9 cellular contexts compared by ENCODE assay signal in genomic region chr3:94249491-94250079, GRCh38.
A peak's percentile ranks its signal among the peaks of the same experiment; 100 is the strongest.
DNase-seq lines count a peak whose midpoint lies in the region; ATAC-seq, FAIRE-seq and TF ChIP-seq lines count a peak whose summit lies in the region.
"Had no signal": no experiment of that assay in that cellular context is flagged by ENCODE, and none has a peak within 500 bp of the region (broad histone marks: within the 10 kb centered on the region; RNA-seq: fewer than 3 reads in every experiment).

No MANE protein-coding gene starts in this region.

- H4K20me1 ChIP-seq in PC-3 (ENCODE audit: low read length): no peaks in the 10 kb centered on the region

- H3K36me3 ChIP-seq in PC-3 (ENCODE audit: low read depth, low read length) (no peaks in the 10 kb centered on the region), pancreas (no peaks in the 10 kb centered on the region)

- no peak overlapping the region for H3K4me3 ChIP-seq in HL-60 (replicated peaks; ENCODE audit: insufficient read depth, low read length)
- H3K4me3 ChIP-seq in PC-3 (ENCODE audit: low read length): no peak overlapping the region
- H3K4me3 ChIP-seq in pancreas: no peak overlapping the region

- H3K36me3 Mint-ChIP-seq in activated T-cell treated with anti-CD3 and anti-CD28 coated beads, Interleukin-2, amount 50 U/mL, for 72 hours (ENCODE audit: insufficient read depth in 2 of 2): no peaks in the 10 kb centered on the region
- no peaks in the 10 kb centered on the region for H3K36me3 Mint-ChIP-seq in type B pancreatic cell

- H3K27ac ChIP-seq in HL-60 (replicated peaks) (no peak overlapping the region), PC-3 (ENCODE audit: low read length) (no peak overlapping the region), foreskin keratinocyte (no peak overlapping the region), pancreas (no peak overlapping the region)

- peak; percentile 59 for TF ChIP-seq CTCF in HL-60 (IDR thresholded peaks at IDR 0.05; ENCODE audit: insufficient read depth, low read length)
- TF ChIP-seq CTCF in PC-3 (conservative IDR thresholded peaks at IDR 0.05; ENCODE audit: low read depth, low read length): peak; percentile 95
- peak; percentile 84 for TF ChIP-seq CTCF in foreskin keratinocyte (conservative IDR thresholded peaks at IDR 0.05)
- peak; percentile 47 to 77 (median 69) for TF ChIP-seq CTCF in pancreas (IDR thresholded peaks at IDR 0.05)
- TF ChIP-seq CTCF in type B pancreatic cell (conservative IDR thresholded peaks at IDR 0.05): peak; percentile 85

- POLR2A ChIA-PET in PC-3 (lab: Charles Lee; ENCODE audit: unreplicated experiment): no interaction called here

- peak; percentile 85 for ATAC-seq in GM19438 (IDR thresholded peaks at IDR 0.05; ENCODE audit: low read depth, unreplicated experiment)
- ATAC-seq in PC-3: peak; percentile 74
- no peak for ATAC-seq in activated T-cell treated with anti-CD3 and anti-CD28 coated beads, Interleukin-2, amount 50 U/mL, for 72 hours (replicated peaks in 1 of 2)
- peak; percentile 85 for ATAC-seq in foreskin keratinocyte
- ATAC-seq in pancreas: peak in 3 of 4 donors; percentile 81 to 91 (median 89)

- no peaks in the 10 kb centered on the region for H3K4me1 Mint-ChIP-seq in activated T-cell treated with anti-CD3 and anti-CD28 coated beads, Interleukin-2, amount 50 U/mL, for 72 hours (ENCODE audit: low read depth)
- peaks cover 5% of the 10 kb centered on the region for H3K4me1 Mint-ChIP-seq in type B pancreatic cell (ENCODE audit: unreplicated experiment)

- CTCF ChIA-PET in PC-3 (lab: Charles Lee): interaction anchor here (0.6 to 1.5 kb wide), 9 partner anchors 16 to 1688 kb away, joined by 3 to 7 read pairs (median 3); no protein-coding TSS in a partner anchor

- DNase-seq in D341Med (ENCODE audit: low spot score) (peak; percentile 78), HL-60 (ENCODE audit: low read depth in 1 of 2, low spot score in 1 of 2) (peak; percentile 7 to 54), PC-3 (peak; percentile 81), foreskin keratinocyte (peak in 1 of 2 donors; percentile 43), pancreas (peak; percentile 27 to 84 (median 60)), type B pancreatic cell (ENCODE audit: extremely low spot score, unreplicated experiment) (no peak)
- DNase-seq in activated T-cell treated with anti-CD3 and anti-CD28 coated beads, Interleukin-2, amount 50 U/mL, for 72 hours: peak; percentile 60 to 73

- no peak overlapping the region for H3K9ac ChIP-seq in PC-3 (ENCODE audit: low read length)

- no peaks in the 10 kb centered on the region for H3K27me3 Mint-ChIP-seq in activated T-cell treated with anti-CD3 and anti-CD28 coated beads, Interleukin-2, amount 50 U/mL, for 72 hours (ENCODE audit: low read depth)
- H3K27me3 Mint-ChIP-seq in type B pancreatic cell: peaks cover 11% of the 10 kb centered on the region
- H3K27me3 Mint-ChIP-seq: dendritic cell treated with granulocyte-macrophage colony-stimulating factor and Interleukin-4, amounts not matched to agents 40 ng/mL and 50 ng/mL, for 4 days had no signal

- no peaks in the 10 kb centered on the region for H3K9me3 Mint-ChIP-seq in activated T-cell treated with anti-CD3 and anti-CD28 coated beads, Interleukin-2, amount 50 U/mL, for 72 hours
- H3K9me3 Mint-ChIP-seq in type B pancreatic cell: peaks cover 4% of the 10 kb centered on the region
- H3K9me3 Mint-ChIP-seq: dendritic cell treated with granulocyte-macrophage colony-stimulating factor and Interleukin-4, amounts not matched to agents 40 ng/mL and 50 ng/mL, for 4 days had no signal

- 20 to 30% methylated on average over 5 of the region's 5 CpGs for WGBS in pancreas, 2 donors

- no TSS peak for BruUV-seq in PC-3 (replicated peaks; lab: Mats Ljungman, UMichigan)

- no peak overlapping the region for H3K4me3 Mint-ChIP-seq in activated T-cell treated with anti-CD3 and anti-CD28 coated beads, Interleukin-2, amount 50 U/mL, for 72 hours
- H3K4me3 Mint-ChIP-seq in type B pancreatic cell: no peak overlapping the region
- H3K4me3 Mint-ChIP-seq: dendritic cell treated with granulocyte-macrophage colony-stimulating factor and Interleukin-4, amounts not matched to agents 40 ng/mL and 50 ng/mL, for 4 days had no signal

- H2AFZ ChIP-seq in PC-3 (ENCODE audit: low read length): no peak overlapping the region

- H3K27ac Mint-ChIP-seq in activated T-cell treated with anti-CD3 and anti-CD28 coated beads, Interleukin-2, amount 50 U/mL, for 72 hours: no peak overlapping the region
- no peak overlapping the region for H3K27ac Mint-ChIP-seq in type B pancreatic cell
- H3K27ac Mint-ChIP-seq: dendritic cell treated with granulocyte-macrophage colony-stimulating factor and Interleukin-4, amounts not matched to agents 40 ng/mL and 50 ng/mL, for 4 days had no signal

- H3K27me3 ChIP-seq in HL-60 (ENCODE audit: insufficient read depth, poor library complexity, severe bottlenecking): no peaks in the 10 kb centered on the region
- H3K27me3 ChIP-seq in PC-3 (ENCODE audit: low read length): peaks cover 37% of the 10 kb centered on the region
- peaks cover 31% of the 10 kb centered on the region for H3K27me3 ChIP-seq in foreskin keratinocyte
- peaks cover 0 to 6% (median 0%) of the 10 kb centered on the region in 4 donors for H3K27me3 ChIP-seq in pancreas

- H3K4me1 ChIP-seq in PC-3 (ENCODE audit: insufficient read depth, low read length): no peaks in the 10 kb centered on the region
- no peaks in the 10 kb centered on the region for H3K4me1 ChIP-seq in foreskin keratinocyte
- no peaks in the 10 kb centered on the region for H3K4me1 ChIP-seq in pancreas

- H3K79me2 ChIP-seq in PC-3 (ENCODE audit: low read length): no peaks in the 10 kb centered on the region

- H3F3A ChIP-seq in PC-3 (ENCODE audit: low read length, unreplicated experiment): no peaks in the 10 kb centered on the region

- intact Hi-C loops in PC-3 (cut with micrococcal nuclease) (loop anchor here (1.0 to 2.0 kb wide), 3 partner anchors 37 to 135 kb away; no protein-coding TSS in a partner anchor), pancreas (cut with DNase I) (no loop called here)

- no peak for FAIRE-seq in pancreas (lab: Jason Lieb, UNC)

- H3K9me3 ChIP-seq in PC-3 (ENCODE audit: low read length) (no peaks in the 10 kb centered on the region), pancreas (no peaks in the 10 kb centered on the region)

- no peaks in the 10 kb centered on the region for H3K9me2 ChIP-seq in PC-3 (replicated peaks; ENCODE audit: low read length)

- H3K4me2 ChIP-seq in PC-3 (ENCODE audit: low read length): no peak overlapping the region

Comparison
In these comparisons a context has a peak if more than half of its experiments do, and no peak if none do; other contexts are left out.
1. ATAC-seq: peak in GM19438 (single experiment), PC-3 (single experiment), foreskin keratinocyte (single experiment) and pancreas (3 of 4); none in activated T-cell treated with anti-CD3 and anti-CD28 coated beads, Interleukin-2, amount 50 U/mL, for 72 hours (0 of 2).
2. Peak in every context shown above with its lines, with median percentiles within 50 percentile points of each other: CTCF ChIP-seq.